Comparison of ENCODE assay signal across 9 cellular contexts in the genomic region with DNA sequence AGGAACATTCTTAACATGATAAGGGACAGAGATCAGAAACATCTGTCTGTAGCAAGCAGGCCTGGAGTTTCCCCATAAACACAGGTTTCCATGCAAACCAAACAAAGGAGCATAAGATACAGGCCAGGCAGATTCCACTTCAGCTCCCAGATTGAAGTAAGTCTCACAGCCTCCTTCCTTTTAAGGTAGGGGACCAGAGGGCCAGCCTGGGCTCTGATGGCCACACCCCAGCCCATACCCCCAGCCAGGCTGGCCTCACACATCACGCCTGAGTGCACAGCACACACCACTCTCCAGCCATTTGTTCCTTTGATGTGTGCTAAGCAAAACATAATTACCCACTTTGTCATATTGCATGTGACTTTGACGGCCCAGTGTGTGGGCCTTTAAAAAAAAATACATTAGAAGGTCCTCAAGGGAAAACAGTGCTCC.
DNase-seq lines count a peak whose midpoint lies in the region; ATAC-seq lines count a peak whose summit lies in the region.
"Had no signal": no experiment of that assay in that cellular context is flagged by ENCODE, and none has a peak within 500 bp of the region (broad histone marks: within the 10 kb centered on the region; RNA-seq: fewer than 3 reads in every experiment).

No MANE protein-coding gene starts in this region.

- H3K4me3 ChIP-seq in HUES6 (ENCODE audit: low read depth, low read length) (no peak overlapping the region), muscle layer of duodenum (ENCODE audit: low read depth in 1 of 2, low read length in 2 of 2) (no peak overlapping the region)

- H3K27me3 ChIP-seq in HUES6 (ENCODE audit: control insufficient read depth, insufficient read depth, low read length) = no peaks in the 10 kb centered on the region
- no peaks in the 10 kb centered on the region for H3K27me3 ChIP-seq in muscle layer of duodenum (ENCODE audit: low read depth, low read length)

- ATAC-seq in effector memory CD8-positive, alpha-beta T cell (replicated peaks) = no peak
- no peak for ATAC-seq in HG03196 (IDR thresholded peaks at IDR 0.05; ENCODE audit: unreplicated experiment)

- no peak overlapping the region for H3K4me3 Mint-ChIP-seq in effector memory CD8-positive, alpha-beta T cell
- H3K4me3 Mint-ChIP-seq: immature natural killer cell had no signal

- H3K27me3 Mint-ChIP-seq in effector memory CD8-positive, alpha-beta T cell = no peaks in the 10 kb centered on the region

- peaks cover 7 to 11% of the 10 kb centered on the region in 2 donors for H3K9me3 Mint-ChIP-seq in effector memory CD8-positive, alpha-beta T cell

- no peaks in the 10 kb centered on the region for H3K4me1 Mint-ChIP-seq in effector memory CD8-positive, alpha-beta T cell (ENCODE audit: low read depth in 2 of 2)
- H3K4me1 Mint-ChIP-seq: immature natural killer cell had no signal

- H3K4me1 ChIP-seq in HUES6 (ENCODE audit: control insufficient read depth, insufficient read depth, low read length) = peaks cover 25% of the 10 kb centered on the region
- H3K4me1 ChIP-seq in muscle layer of duodenum (ENCODE audit: control insufficient read depth in 1 of 2, insufficient read depth in 2 of 2, low read length in 2 of 2) = peaks cover 5 to 21% of the 10 kb centered on the region in 2 donors

- H3K9ac ChIP-seq in HUES6 (ENCODE audit: low read length) = peak overlapping the region; percentile 57

- DNase-seq in ELR (ENCODE audit: low read depth) = peak; percentile 57
- DNase-seq in brain pericyte (ENCODE audit: low read depth, low spot score) = peak; percentile 37
- no peak for DNase-seq in effector memory CD8-positive, alpha-beta T cell
- DNase-seq in NK-92 (lab: John Stamatoyannopoulos, UW; ENCODE audit: unreplicated experiment) = no peak
- no peak for DNase-seq in NCI-H524 (lab: John Stamatoyannopoulos, UW)
- DNase-seq: immature natural killer cell had no signal

- no peak overlapping the region for H3K27ac Mint-ChIP-seq in effector memory CD8-positive, alpha-beta T cell
- H3K27ac Mint-ChIP-seq: immature natural killer cell had no signal

- H3K9me3 ChIP-seq in HUES6 (ENCODE audit: control insufficient read depth, insufficient read depth, low read depth, low read length) (no peaks in the 10 kb centered on the region), muscle layer of duodenum (ENCODE audit: control insufficient read depth in 1 of 2, low read length in 2 of 2) (no peaks in the 10 kb centered on the region)

- no peaks in the 10 kb centered on the region for H3K36me3 Mint-ChIP-seq in effector memory CD8-positive, alpha-beta T cell (ENCODE audit: insufficient read depth)

- peak overlapping the region; percentile 26; the same call in 1 of the 2 replicates for H3K27ac ChIP-seq in HUES6 (ENCODE audit: low read depth, low read length)
- peak overlapping the region; percentile 42 for H3K27ac ChIP-seq in muscle layer of duodenum (ENCODE audit: low read length)

- H3K36me3 ChIP-seq in HUES6 (ENCODE audit: control insufficient read depth, insufficient read depth, low read length) (no peaks in the 10 kb centered on the region), muscle layer of duodenum (ENCODE audit: control insufficient read depth in 1 of 2, insufficient read depth in 2 of 2, low read length in 2 of 2) (no peaks in the 10 kb centered on the region)

Comparison
In these comparisons a context has a peak if more than half of its experiments do, and no peak if none do; other contexts are left out.
1. DNase-seq: peak in ELR (single experiment) and brain pericyte (single experiment); none in effector memory CD8-positive, alpha-beta T cell (0 of 3), NK-92 (single experiment) and NCI-H524 (0 of 2).